Comparison of ENCODE assay signal across 13 cellular contexts in the genomic region with DNA sequence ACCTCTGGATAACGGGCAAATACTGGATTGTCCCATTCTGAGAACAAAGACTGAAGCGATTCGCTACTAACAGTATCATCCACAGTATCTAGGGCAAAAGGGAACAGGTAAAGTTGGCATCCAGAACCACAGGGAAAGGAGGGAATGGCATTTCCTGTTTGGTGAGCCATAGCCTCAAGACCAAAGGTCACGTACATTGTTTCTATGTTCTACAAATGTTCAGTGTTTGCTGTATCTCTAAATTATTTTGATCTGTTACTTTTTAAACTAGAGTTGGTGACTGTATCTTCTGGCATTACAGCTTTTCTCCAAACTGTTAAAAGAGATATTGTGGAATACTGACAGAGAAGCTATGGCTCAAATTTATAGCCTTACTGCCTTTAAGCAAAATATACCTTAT. TPM values are rescaled to one million over a fixed set of nuclear protein-coding genes. Genes with fewer than 3 reads are reported as not detected.
DNase-seq lines count a peak whose midpoint lies in the region; ATAC-seq and TF ChIP-seq lines count a peak whose summit lies in the region.
"Had no signal": no experiment of that assay in that cellular context is flagged by ENCODE, and none has a peak within 500 bp of the region (broad histone marks: within the 10 kb centered on the region; RNA-seq: fewer than 3 reads in every experiment).

No MANE protein-coding gene starts in this region.

- DNase-seq in ELR (ENCODE audit: low read depth) (peak; percentile 65), left lobe of liver (ENCODE audit: low spot score) (no peak), SHP77 (lab: John Stamatoyannopoulos, UW) (no peak)
- DNase-seq: anterior cingulate cortex; DMS153; naive thymus-derived CD8-positive, alpha-beta T cell; NCI-H2029; right cardiac atrium; stimulated activated naive CD8-positive, alpha-beta T cell treated with anti-CD3 and anti-CD28 coated beads, Interleukin-15, amount 100 ng/mL, for 72 hours had no signal

- ATAC-seq in SK-N-SH treated with all-trans-retinoic acid at 6 μM for 48 hours (peak; percentile 48), left lobe of liver (peak; percentile 96), HG02678 (IDR thresholded peaks at IDR 0.05; ENCODE audit: unreplicated experiment) (no peak), HG02798 (IDR thresholded peaks at IDR 0.05; ENCODE audit: poor library complexity, unreplicated experiment) (no peak)
- ATAC-seq: foreskin keratinocyte; naive thymus-derived CD8-positive, alpha-beta T cell; right cardiac atrium; stimulated activated naive CD8-positive, alpha-beta T cell treated with anti-CD3 and anti-CD28 coated beads, Interleukin-15, amount 100 ng/mL, for 72 hours had no signal

TF ChIP-seq in SK-N-SH treated with all-trans-retinoic acid at 6 μM for 48 hours, 23 proteins besides CTCF, POLR2A, EP300 and RAD21:
- no peak for TF ChIP-seq ZFP30 (CRISPR knock-in tag; IDR thresholded peaks at IDR 0.05)
- TF ChIP-seq ARNTL (CRISPR knock-in tag; IDR thresholded peaks at IDR 0.05; ENCODE audit: borderline replicate concordance, low read depth): no peak
- no peak for TF ChIP-seq TOX (CRISPR knock-in tag; IDR thresholded peaks at IDR 0.05; ENCODE audit: borderline replicate concordance)
- TF ChIP-seq ZNF70 (CRISPR knock-in tag; IDR thresholded peaks at IDR 0.05): no peak
- TF ChIP-seq CSDC2 (CRISPR knock-in tag; IDR thresholded peaks at IDR 0.05): no peak
- no peak for TF ChIP-seq OSR1 (CRISPR knock-in tag; IDR thresholded peaks at IDR 0.05)
- TF ChIP-seq CSRNP3 (CRISPR knock-in tag; IDR thresholded peaks at IDR 0.05): no peak
- no peak for TF ChIP-seq BACH2 (CRISPR knock-in tag; IDR thresholded peaks at IDR 0.05; ENCODE audit: borderline replicate concordance)
- TF ChIP-seq ESRRG (CRISPR knock-in tag; IDR thresholded peaks at IDR 0.05): no peak
- TF ChIP-seq ZNF8 (CRISPR knock-in tag; IDR thresholded peaks at IDR 0.05): no peak
- TF ChIP-seq ZFP3 (CRISPR knock-in tag; IDR thresholded peaks at IDR 0.05): no peak
- TF ChIP-seq, protein P1, sequence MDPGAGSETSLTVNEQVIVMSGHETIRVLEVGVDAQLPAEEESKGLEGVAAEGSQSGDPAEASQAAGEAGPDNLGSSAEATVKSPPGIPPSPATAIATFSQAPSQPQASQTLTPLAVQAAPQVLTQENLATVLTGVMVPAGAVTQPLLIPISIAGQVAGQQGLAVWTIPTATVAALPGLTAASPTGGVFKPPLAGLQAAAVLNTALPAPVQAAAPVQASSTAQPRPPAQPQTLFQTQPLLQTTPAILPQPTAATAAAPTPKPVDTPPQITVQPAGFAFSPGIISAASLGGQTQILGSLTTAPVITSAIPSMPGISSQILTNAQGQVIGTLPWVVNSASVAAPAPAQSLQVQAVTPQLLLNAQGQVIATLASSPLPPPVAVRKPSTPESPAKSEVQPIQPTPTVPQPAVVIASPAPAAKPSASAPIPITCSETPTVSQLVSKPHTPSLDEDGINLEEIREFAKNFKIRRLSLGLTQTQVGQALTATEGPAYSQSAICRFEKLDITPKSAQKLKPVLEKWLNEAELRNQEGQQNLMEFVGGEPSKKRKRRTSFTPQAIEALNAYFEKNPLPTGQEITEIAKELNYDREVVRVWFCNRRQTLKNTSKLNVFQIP (CRISPR knock-in tag; IDR thresholded peaks at IDR 0.05; ENCODE audit: borderline replicate concordance, low read depth): no peak

RNA-seq across cellular contexts. Expression of gene MLH3, which starts 9.7 kb away (rescaled TPM):
- 10.4 TPM for total RNA-seq in left lobe of liver

RNA-seq across cellular contexts. Expression of gene ACYP1, which starts 22.2 kb away (rescaled TPM):
- total RNA-seq in left lobe of liver: 3.2 TPM

RNA-seq across cellular contexts. Expression of gene ZC2HC1C, which starts 27.8 kb away (rescaled TPM):
- 2.0 TPM for total RNA-seq in left lobe of liver

RNA-seq across cellular contexts. Expression of gene EIF2B2, which starts 38.9 kb away (rescaled TPM):
- 15.8 TPM for total RNA-seq in left lobe of liver

Comparison
In these comparisons a context has a peak if more than half of its experiments do, and no peak if none do; other contexts are left out.
1. ATAC-seq: peak in SK-N-SH treated with all-trans-retinoic acid at 6 μM for 48 hours (single experiment) and left lobe of liver (single experiment); none in HG02678 (single experiment) and HG02798 (single experiment).